In genomic region chr6:134171517-134171916, GRCh38 we compare ENCODE assay signal across 11 cellular contexts.
A peak's percentile ranks its signal among the peaks of the same experiment; 100 is the strongest.
DNase-seq lines count a peak whose midpoint lies in the region; ATAC-seq and TF ChIP-seq lines count a peak whose summit lies in the region.
"Had no signal": no experiment of that assay in that cellular context is flagged by ENCODE, and none has a peak within 500 bp of the region (broad histone marks: within the 10 kb centered on the region; RNA-seq: fewer than 3 reads in every experiment).

No MANE protein-coding gene starts in this region.

- peaks cover 20% of the 10 kb centered on the region for H3K36me3 Mint-ChIP-seq in activated naive CD8-positive, alpha-beta T cell

- no peak for TF ChIP-seq POLR2A in gastrocnemius medialis (IDR thresholded peaks at IDR 0.05)

- in situ Hi-C loops in gastrocnemius medialis (cut with MboI; ENCODE audit: low sequenced_read_pairs in 4 of 4) = loop anchor here (5.0 to 25.0 kb wide), 6 partner anchors 471 to 716 kb away; no protein-coding TSS in a partner anchor

- DNase-seq in ELR (ENCODE audit: low read depth) (peak; percentile 18), foreskin keratinocyte (no peak), gastrocnemius medialis (no peak), WERI-Rb-1 (no peak)
- DNase-seq: cerebellar nuclear complex, left colon, NCI-H2029 had no signal

- peak overlapping the region; percentile 70 for H3K27ac Mint-ChIP-seq in activated naive CD8-positive, alpha-beta T cell

- TF ChIP-seq CTCF in foreskin keratinocyte (conservative IDR thresholded peaks at IDR 0.05) (no peak), gastrocnemius medialis (IDR thresholded peaks at IDR 0.05 in 4 of 5, conservative IDR thresholded peaks at IDR 0.05 in 1 of 5) (no peak), WERI-Rb-1 (IDR thresholded peaks at IDR 0.05; ENCODE audit: low read depth, low read length) (no peak)

- H3K9me3 Mint-ChIP-seq in activated naive CD8-positive, alpha-beta T cell (ENCODE audit: low read depth) = no peaks in the 10 kb centered on the region

- no peaks in the 10 kb centered on the region for H3K27me3 Mint-ChIP-seq in activated naive CD8-positive, alpha-beta T cell

- H3K27ac ChIP-seq in foreskin keratinocyte (peak overlapping the region; percentile 93), gastrocnemius medialis (peak overlapping the region; percentile 92 to 98 (median 96)), WERI-Rb-1 (no peak overlapping the region)

- H3K9me3 ChIP-seq in gastrocnemius medialis = no peaks in the 10 kb centered on the region
- no peaks in the 10 kb centered on the region for H3K9me3 ChIP-seq in WERI-Rb-1 (ENCODE audit: severe bottlenecking)

- peak overlapping the region; percentile 99 for H3K4me3 Mint-ChIP-seq in activated naive CD8-positive, alpha-beta T cell

- intact Hi-C loops in gastrocnemius medialis (cut with DNase I; ENCODE audit: low total_unique reads) = loop anchor here (2.0 to 10.0 kb wide), 6 partner anchors 15 to 1357 kb away; partner anchors contain the start of genes HBS1L and RPS12

- H3K4me3 ChIP-seq in gastrocnemius medialis (peak overlapping the region; percentile 71 to 94 (median 86)), WERI-Rb-1 (ENCODE audit: low read depth, low read length) (no peak overlapping the region)

- H3K4me1 Mint-ChIP-seq in activated naive CD8-positive, alpha-beta T cell (ENCODE audit: low read depth) = peaks cover 57% of the 10 kb centered on the region

- peaks cover 0 to 41% of the 10 kb centered on the region in 2 donors for H3K36me3 ChIP-seq in gastrocnemius medialis
- H3K36me3 ChIP-seq in WERI-Rb-1 = peaks cover 5% of the 10 kb centered on the region; the same call in 1 of the 2 replicates

- no peaks in the 10 kb centered on the region for H3K27me3 ChIP-seq in foreskin keratinocyte
- H3K27me3 ChIP-seq in gastrocnemius medialis = no peaks in the 10 kb centered on the region
- peaks cover 3% of the 10 kb centered on the region for H3K27me3 ChIP-seq in WERI-Rb-1 (ENCODE audit: insufficient read depth, low read depth, severe bottlenecking)

- ATAC-seq in foreskin keratinocyte = no peak
- ATAC-seq in gastrocnemius medialis = no peak
- ATAC-seq in GM21576 (IDR thresholded peaks at IDR 0.05; ENCODE audit: unreplicated experiment) = no peak
- ATAC-seq in HG03378 (IDR thresholded peaks at IDR 0.05; ENCODE audit: unreplicated experiment) = no peak
- no peak for ATAC-seq in GM18909 (IDR thresholded peaks at IDR 0.05; ENCODE audit: poor library complexity, unreplicated experiment)
- ATAC-seq: left colon had no signal

- H3K4me1 ChIP-seq in foreskin keratinocyte (peaks cover 11% of the 10 kb centered on the region), gastrocnemius medialis (peaks cover 40 to 44% of the 10 kb centered on the region in 2 donors)
